16 cellular contexts compared by ENCODE assay signal in the genomic region with DNA sequence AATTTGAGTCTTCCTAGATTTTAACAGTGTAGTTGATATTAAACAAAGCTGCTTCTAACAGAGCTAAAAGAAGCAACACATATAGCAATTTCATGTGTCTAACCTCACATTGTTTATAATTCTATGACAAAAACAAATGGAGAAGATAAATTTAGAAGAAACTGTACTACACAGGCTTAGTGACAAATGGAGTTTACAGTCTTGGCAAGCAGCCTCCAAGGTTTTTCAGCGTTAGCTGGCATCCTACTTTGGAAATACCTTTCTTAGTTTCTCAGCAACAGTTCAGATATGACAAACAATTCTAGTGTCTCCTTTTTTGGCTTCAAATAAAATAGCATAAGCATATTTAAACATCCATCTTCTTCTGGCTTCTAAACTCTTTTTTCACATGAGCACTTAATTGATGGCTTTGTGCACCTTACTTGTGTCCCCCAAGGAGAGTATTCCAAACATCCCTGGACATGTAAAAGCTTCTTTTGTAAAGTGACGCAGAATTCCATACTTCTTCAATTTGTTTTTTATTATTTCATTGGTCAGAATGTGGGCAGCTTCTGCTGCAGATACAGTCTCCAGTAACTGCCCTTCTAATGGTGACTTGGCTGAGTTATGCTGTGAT.
DNase-seq lines count a peak whose midpoint lies in the region; ATAC-seq and TF ChIP-seq lines count a peak whose summit lies in the region.
"Had no signal": no experiment of that assay in that cellular context is flagged by ENCODE, and none has a peak within 500 bp of the region (broad histone marks: within the 10 kb centered on the region; RNA-seq: fewer than 3 reads in every experiment).

No MANE protein-coding gene starts in this region.

- no peak overlapping the region for H3K27ac ChIP-seq in AG04450 (ENCODE audit: low read depth, low read length)
- H3K27ac ChIP-seq in esophagus muscularis mucosa (replicated peaks in 1 of 4) = peak overlapping the region; percentile 80 to 84 (median 80)
- H3K27ac ChIP-seq in body of pancreas = no peak overlapping the region
- H3K27ac ChIP-seq in neuronal stem cell (replicated peaks; ENCODE audit: low read length) = no peak overlapping the region
- H3K27ac ChIP-seq: RWPE1, upper lobe of left lung had no signal

- H3K23ac ChIP-seq in neuronal stem cell (ENCODE audit: low read depth, low read length, poor library complexity) = no peak overlapping the region

- no peak overlapping the region for H3K4ac ChIP-seq in neuronal stem cell (ENCODE audit: low read length)

- DNase-seq in AG04450 (ENCODE audit: low read depth, low spot score) (peak; percentile 7), HT1080 (ENCODE audit: low read depth) (peak; percentile 7), esophagus muscularis mucosa (ENCODE audit: extremely low spot score) (no peak), non-pigmented ciliary epithelial cell (ENCODE audit: low read depth) (peak; percentile 9), body of pancreas (no peak), neuronal stem cell (ENCODE audit: low spot score) (no peak), DMS153 (lab: John Stamatoyannopoulos, UW) (no peak)
- no peak for DNase-seq in stimulated activated CD4-positive, alpha-beta T cell treated with anti-CD3 and anti-CD28 coated beads, Interleukin-12 subunit alpha, Interleukin-12 subunit beta, amount 100 ng/mL, for 4 hours
- DNase-seq: activated gamma-delta T cell, Calu3, foreskin melanocyte, NCI-H1048, occipital lobe, T-helper 2 cell, upper lobe of left lung had no signal

- H3K9ac ChIP-seq in neuronal stem cell (ENCODE audit: low read depth, low read length, poor library complexity) = no peak overlapping the region

- no peaks in the 10 kb centered on the region for H3K27me3 ChIP-seq in AG04450 (ENCODE audit: control insufficient read depth, insufficient read depth, low read length)
- H3K27me3 ChIP-seq in esophagus muscularis mucosa = no peaks in the 10 kb centered on the region
- H3K27me3 ChIP-seq in body of pancreas = no peaks in the 10 kb centered on the region
- H3K27me3 ChIP-seq in neuronal stem cell (ENCODE audit: control insufficient read depth in 3 of 3, insufficient read depth in 3 of 3, low read depth in 1 of 3, low read length in 3 of 3) = no peaks in the 10 kb centered on the region
- H3K27me3 ChIP-seq: upper lobe of left lung had no signal

- intact Hi-C loops in esophagus muscularis mucosa (cut with DNase I) (no loop called here), body of pancreas (cut with DNase I) (no loop called here)

- no peak overlapping the region for H2AFZ ChIP-seq in neuronal stem cell (ENCODE audit: low read length)

- no peak overlapping the region for H2AK5ac ChIP-seq in neuronal stem cell (ENCODE audit: low read depth, low read length)

- POLR2A ChIA-PET in AG04450 (lab: Yijun Ruan, JAX) = no interaction called here

- H3K4me3 ChIP-seq in AG04450 (ENCODE audit: low read depth, low read length) = no peak overlapping the region
- no peak overlapping the region for H3K4me3 ChIP-seq in esophagus muscularis mucosa
- H3K4me3 ChIP-seq in body of pancreas = no peak overlapping the region
- H3K4me3 ChIP-seq in neuronal stem cell (ENCODE audit: low read length in 2 of 2) = no peak overlapping the region
- H3K4me3 ChIP-seq: upper lobe of left lung had no signal

- H3K4me2 ChIP-seq in neuronal stem cell (ENCODE audit: insufficient read depth, low read length, poor library complexity, severe bottlenecking) = no peak overlapping the region

- H2BK120ac ChIP-seq in neuronal stem cell (ENCODE audit: low read depth, low read length) = no peak overlapping the region

- H3K14ac ChIP-seq in neuronal stem cell (ENCODE audit: low read length) = no peak overlapping the region

- no peaks in the 10 kb centered on the region for H3K9me3 ChIP-seq in AG04450 (ENCODE audit: control insufficient read depth, insufficient read depth, low read length)
- no peaks in the 10 kb centered on the region for H3K9me3 ChIP-seq in esophagus muscularis mucosa
- no peaks in the 10 kb centered on the region for H3K9me3 ChIP-seq in body of pancreas
- H3K9me3 ChIP-seq in neuronal stem cell (replicated peaks in 1 of 2; ENCODE audit: control insufficient read depth in 2 of 2, insufficient read depth in 1 of 2, low read depth in 1 of 2, low read length in 2 of 2) = no peaks in the 10 kb centered on the region
- H3K9me3 ChIP-seq: upper lobe of left lung had no signal

- TF ChIP-seq CTCF in AG04450 (IDR thresholded peaks at IDR 0.05; ENCODE audit: low read depth, low read length) = no peak
- no peak for TF ChIP-seq CTCF in esophagus muscularis mucosa (IDR thresholded peaks at IDR 0.05)
- no peak for TF ChIP-seq CTCF in body of pancreas (IDR thresholded peaks at IDR 0.05)

- TF ChIP-seq POLR2A in esophagus muscularis mucosa (IDR thresholded peaks at IDR 0.05; ENCODE audit: low read depth) (no peak), body of pancreas (IDR thresholded peaks at IDR 0.05) (no peak)

- CTCF ChIA-PET in AG04450 (lab: Charles Lee) = no interaction called here

- H3K4me1 ChIP-seq in esophagus muscularis mucosa (peaks cover 3 to 26% (median 24%) of the 10 kb centered on the region in 4 donors), body of pancreas (no peaks in the 10 kb centered on the region), neuronal stem cell (ENCODE audit: control insufficient read depth in 2 of 2, insufficient read depth in 1 of 2, low read depth in 1 of 2, low read length in 2 of 2) (no peaks in the 10 kb centered on the region)

- H3K36me3 ChIP-seq in esophagus muscularis mucosa = no peaks in the 10 kb centered on the region
- no peaks in the 10 kb centered on the region for H3K36me3 ChIP-seq in body of pancreas (replicated peaks in 1 of 2; ENCODE audit: insufficient read depth in 1 of 2, low read depth in 2 of 2)
- no peaks in the 10 kb centered on the region for H3K36me3 ChIP-seq in neuronal stem cell (replicated peaks in 1 of 2; ENCODE audit: control insufficient read depth in 2 of 2, insufficient read depth in 2 of 2, low read length in 2 of 2)
- H3K36me3 ChIP-seq: upper lobe of left lung had no signal

- 33% methylated on average over 2 of the region's 2 CpGs for WGBS in esophagus muscularis mucosa
- 45 to 48% methylated on average over 2 of the region's 2 CpGs for WGBS in body of pancreas, 2 donors
- no CpG with 5 or more reads among the region's 2 CpGs for WGBS in neuronal stem cell (ENCODE audit: extremely low coverage in 2 of 2, insufficient read length in 2 of 2, insufficient replicate concordance in 1 of 2), 2 donors

- no peaks in the 10 kb centered on the region for H3K79me1 ChIP-seq in neuronal stem cell (ENCODE audit: low read depth, low read length)

- peak; percentile 34 for TF ChIP-seq EP300 in esophagus muscularis mucosa (IDR thresholded peaks at IDR 0.05)

- no peak overlapping the region for H2BK12ac ChIP-seq in neuronal stem cell (ENCODE audit: low read length)

- ATAC-seq in body of pancreas = no peak

- H3K18ac ChIP-seq in neuronal stem cell (ENCODE audit: low read length) = no peak overlapping the region

- no peak overlapping the region for H4K8ac ChIP-seq in neuronal stem cell (ENCODE audit: low read depth, low read length)

- H2BK15ac ChIP-seq in neuronal stem cell (ENCODE audit: low read length) = no peak overlapping the region

- no peak overlapping the region for H4K91ac ChIP-seq in neuronal stem cell (ENCODE audit: low read depth, low read length, poor library complexity)

- H2BK5ac ChIP-seq in neuronal stem cell (ENCODE audit: low read length) = no peak overlapping the region

Comparison
In these comparisons a context has a peak if more than half of its experiments do, and no peak if none do; other contexts are left out.
1. DNase-seq: peak in AG04450 (single experiment), HT1080 (single experiment) and non-pigmented ciliary epithelial cell (single experiment); none in esophagus muscularis mucosa (single experiment), body of pancreas (0 of 4), neuronal stem cell (single experiment), DMS153 (single experiment) and stimulated activated CD4-positive, alpha-beta T cell treated with anti-CD3 and anti-CD28 coated beads, Interleukin-12 subunit alpha, Interleukin-12 subunit beta, amount 100 ng/mL, for 4 hours (single experiment).
2. H3K27ac ChIP-seq: peak in esophagus muscularis mucosa (4 of 4); none in AG04450 (single experiment), body of pancreas (0 of 4) and neuronal stem cell (single experiment).